Comparison of ENCODE assay signal across 10 cellular contexts in genomic region chr20:51402201-51402600, GRCh38.
DNase-seq lines count a peak whose midpoint lies in the region; ATAC-seq and TF ChIP-seq lines count a peak whose summit lies in the region.
"Had no signal": no experiment of that assay in that cellular context is flagged by ENCODE, and none has a peak within 500 bp of the region (broad histone marks: within the 10 kb centered on the region; RNA-seq: fewer than 3 reads in every experiment).

No MANE protein-coding gene starts in this region.

- peak overlapping the region; percentile 31 for H3K4me2 ChIP-seq in smooth muscle cell

- intact Hi-C loops in uterus (cut with DNase I; ENCODE audit: low total_unique reads) = no loop called here

- H3K27me3 ChIP-seq in smooth muscle cell (ENCODE audit: low read depth) (no peaks in the 10 kb centered on the region), uterus (no peaks in the 10 kb centered on the region)

- ATAC-seq in GM21390 (IDR thresholded peaks at IDR 0.05; ENCODE audit: unreplicated experiment) (no peak), HG03457 (IDR thresholded peaks at IDR 0.05; ENCODE audit: unreplicated experiment) (no peak)
- ATAC-seq: esophagus mucosa had no signal

- DNase-seq in DMS79 treated with DMSO at 0.1 percent for 48 hours (lab: John Stamatoyannopoulos, UW) (peak; percentile 24), DMS79 (lab: John Stamatoyannopoulos, UW) (no peak), T follicular helper cell (ENCODE audit: low read depth) (peak; percentile 40), amniotic epithelial cell (ENCODE audit: low read depth) (peak; percentile 81), smooth muscle cell (lab: John Stamatoyannopoulos, UW; ENCODE audit: unreplicated experiment) (no peak), uterus (no peak)
- DNase-seq: NCI-H226 had no signal

- H3K79me2 ChIP-seq in smooth muscle cell (ENCODE audit: low read depth) = no peaks in the 10 kb centered on the region

- H3F3A ChIP-seq in smooth muscle cell (ENCODE audit: low read depth) = peaks cover 18% of the 10 kb centered on the region

- no peaks in the 10 kb centered on the region for H4K20me1 ChIP-seq in smooth muscle cell (ENCODE audit: low read depth)

- no peak overlapping the region for H2AFZ ChIP-seq in smooth muscle cell (ENCODE audit: low read depth)

- H3K4me3 ChIP-seq in smooth muscle cell (no peak overlapping the region), uterus (no peak overlapping the region)

- H3K9me3 ChIP-seq in smooth muscle cell (replicated peaks; ENCODE audit: low read depth) (no peaks in the 10 kb centered on the region), uterus (no peaks in the 10 kb centered on the region)

- no peaks in the 10 kb centered on the region for H3K36me3 ChIP-seq in smooth muscle cell (ENCODE audit: low read depth)
- H3K36me3 ChIP-seq in uterus = no peaks in the 10 kb centered on the region

- no peak for TF ChIP-seq CTCF in smooth muscle cell (IDR thresholded peaks at IDR 0.05; ENCODE audit: borderline replicate concordance, insufficient read depth, poor library complexity, severe bottlenecking)
- TF ChIP-seq CTCF in uterus (IDR thresholded peaks at IDR 0.05) = no peak

- H3K27ac ChIP-seq in smooth muscle cell (ENCODE audit: low read depth) = peak overlapping the region; percentile 72
- no peak overlapping the region for H3K27ac ChIP-seq in uterus

- no peak overlapping the region for H3K9ac ChIP-seq in smooth muscle cell (ENCODE audit: low read depth)

- TF ChIP-seq POLR2A in uterus (IDR thresholded peaks at IDR 0.05) = no peak

- 6% methylated on average over 2 of the region's 2 CpGs for WGBS in smooth muscle cell (ENCODE audit: low lambda C conversion rate)

- H3K4me1 ChIP-seq in smooth muscle cell (ENCODE audit: low read depth) = peaks cover 9% of the 10 kb centered on the region
- H3K4me1 ChIP-seq in uterus = no peaks in the 10 kb centered on the region

Comparison
In these comparisons a context has a peak if more than half of its experiments do, and no peak if none do; other contexts are left out.
1. DNase-seq: peak in DMS79 treated with DMSO at 0.1 percent for 48 hours (single experiment), T follicular helper cell (single experiment) and amniotic epithelial cell (single experiment); none in DMS79 (single experiment), smooth muscle cell (single experiment) and uterus (0 of 2).